ENCODE assay signal across 8 cellular contexts in the genomic region with DNA sequence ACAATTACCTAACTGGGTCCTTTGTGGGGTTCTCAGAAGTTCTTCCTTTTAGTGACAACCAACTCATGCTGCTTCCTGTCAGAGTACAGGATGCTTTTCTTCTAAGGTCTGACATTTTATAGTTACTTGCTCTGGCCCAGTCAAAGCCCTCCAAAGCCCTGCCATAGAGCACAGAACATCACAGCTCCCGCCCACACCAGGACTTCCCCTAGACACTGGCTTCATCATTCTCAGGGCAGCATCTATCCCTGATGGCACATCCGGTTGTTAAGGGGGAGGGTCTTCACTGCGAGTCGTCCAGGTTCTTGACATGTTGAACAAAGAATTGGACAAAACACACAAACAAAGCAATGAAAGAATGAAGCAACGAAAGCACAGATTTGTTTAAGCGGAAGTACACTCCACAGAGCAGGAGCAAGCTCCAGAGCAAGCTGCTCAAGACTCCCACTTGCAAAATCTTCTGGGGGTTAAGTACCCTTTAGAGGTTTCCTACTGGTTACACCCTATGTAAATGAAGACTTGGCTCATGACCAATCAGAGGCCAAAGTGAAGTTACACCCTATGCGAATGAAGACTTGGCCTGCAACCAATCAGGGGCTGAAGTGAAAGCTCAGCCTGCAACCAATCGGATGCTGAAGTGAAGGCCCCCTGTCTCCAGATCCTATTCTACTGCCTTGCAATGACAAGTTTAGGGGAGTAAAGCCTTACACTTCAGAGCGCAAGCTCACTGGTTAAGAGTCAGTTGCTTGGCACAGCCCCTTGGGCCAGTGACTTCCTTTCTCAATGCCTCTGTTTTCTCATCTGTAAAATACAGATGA.
DNase-seq lines count a peak whose midpoint lies in the region; FAIRE-seq and TF ChIP-seq lines count a peak whose summit lies in the region.

No MANE protein-coding gene starts in this region.

- peaks cover 10% of the 10 kb centered on the region for H3K9me3 ChIP-seq in endodermal cell (ENCODE audit: control insufficient read depth, low read length)

- peaks cover 22% of the 10 kb centered on the region for H3K36me3 Mint-ChIP-seq in endodermal cell (ENCODE audit: low read depth)

- no peak overlapping the region for H3K4me3 Mint-ChIP-seq in endodermal cell

- TF ChIP-seq CTCF in endodermal cell (conservative IDR thresholded peaks at IDR 0.05), result no peak

- peaks cover 6% of the 10 kb centered on the region for H3K4me1 ChIP-seq in endodermal cell (ENCODE audit: control insufficient read depth, insufficient read depth, low read length)

- no peak overlapping the region for H3K4me3 ChIP-seq in endodermal cell (ENCODE audit: low read length)

- no peak overlapping the region for H3K9ac ChIP-seq in endodermal cell (ENCODE audit: extremely low read depth, low read length, poor library complexity, severe bottlenecking)

- no peaks in the 10 kb centered on the region for H3K27me3 Mint-ChIP-seq in endodermal cell (ENCODE audit: insufficient read depth)

- no peak overlapping the region for H3K27ac ChIP-seq in endodermal cell (ENCODE audit: low read depth, low read length)

- peaks cover 27% of the 10 kb centered on the region for H3K4me1 Mint-ChIP-seq in endodermal cell

- FAIRE-seq in GM19239 (lab: Jason Lieb, UNC), result no peak

- H3K36me3 ChIP-seq in endodermal cell (ENCODE audit: control insufficient read depth, insufficient read depth, low read length), result peaks cover 9% of the 10 kb centered on the region

- no peak overlapping the region for H3K27ac Mint-ChIP-seq in endodermal cell

- H3K27me3 ChIP-seq in endodermal cell (ENCODE audit: control insufficient read depth, insufficient read depth, low read length, poor library complexity, severe bottlenecking), result no peaks in the 10 kb centered on the region

- 93 to 94% methylated on average over 8 to 9 of the region's 9 CpGs for WGBS in endodermal cell (ENCODE audit: insufficient coverage in 1 of 2, insufficient read length in 1 of 2), 2 experiments

- peak in 70 of 76 experiments; percentile 15 to 93 (median 66) for DNase-seq in HUDEP-2 (lab: John Stamatoyannopoulos, UW; ENCODE audit: unreplicated experiment in 76 of 76)
- peak; percentile 55 to 56 for DNase-seq in activated CD4-positive, alpha-beta T cell treated with anti-CD3 and anti-CD28 coated beads, Interleukin-2, amount 50 U/mL, for 4 hours
- peak; percentile 40 for DNase-seq in endodermal cell
- DNase-seq in stimulated activated CD4-positive, alpha-beta T cell treated with anti-CD3 and anti-CD28 coated beads, TNF-alpha, amount 100 ng/mL, for 24 hours (ENCODE audit: low read depth in 3 of 3), result peak in 2 of 3 experiments; percentile 31 to 47
- no peak for DNase-seq in midbrain (lab: John Stamatoyannopoulos, UW)
- DNase-seq in OCI-M2 (lab: John Stamatoyannopoulos, UW; ENCODE audit: unreplicated experiment), result no peak
- DNase-seq in NCI-H128 (lab: John Stamatoyannopoulos, UW; ENCODE audit: unreplicated experiment), result no peak
- no peak for DNase-seq in GM19239 (ENCODE audit: insufficient read length, low spot score)

- no peaks in the 10 kb centered on the region for H3K9me3 Mint-ChIP-seq in endodermal cell

Comparison
In these comparisons a context has a peak if more than half of its experiments do, and no peak if none do; other contexts are left out.
1. DNase-seq: peak in HUDEP-2 (70 of 76), activated CD4-positive, alpha-beta T cell treated with anti-CD3 and anti-CD28 coated beads, Interleukin-2, amount 50 U/mL, for 4 hours (2 of 2), endodermal cell (single experiment) and stimulated activated CD4-positive, alpha-beta T cell treated with anti-CD3 and anti-CD28 coated beads, TNF-alpha, amount 100 ng/mL, for 24 hours (2 of 3); none in midbrain (single experiment), OCI-M2 (single experiment), NCI-H128 (single experiment) and GM19239 (single experiment).